28 cellular contexts compared by ENCODE assay signal in genomic region chr4:3777033-3777390, GRCh38. TPM values are rescaled to one million over a fixed set of nuclear protein-coding genes. Genes with fewer than 3 reads are reported as not detected.
"Had no signal": no experiment of that assay in that cellular context is flagged by ENCODE, and none has a peak within 500 bp of the region (broad histone marks: within the 10 kb centered on the region; RNA-seq: fewer than 3 reads in every experiment).

No MANE protein-coding gene starts in this region.

- FAIRE-seq: colon, endometrium, endothelial cell of umbilical vein, frontal cortex had no signal

- ATAC-seq: effector memory CD8-positive, alpha-beta T cell; esophagus mucosa; foreskin keratinocyte; gastrocnemius medialis; gastroesophageal sphincter had no signal

- H3K9me3 ChIP-seq: colonic mucosa, gastrocnemius medialis had no signal

- H3K27ac ChIP-seq: colonic mucosa, coronary artery, dorsolateral prefrontal cortex, epithelial cell of prostate, esophagus muscularis mucosa, esophagus squamous epithelium, foreskin keratinocyte, gastrocnemius medialis, gastroesophageal sphincter had no signal

- H3K36me3 ChIP-seq: colonic mucosa, esophagus muscularis mucosa, esophagus squamous epithelium, gastrocnemius medialis, gastroesophageal sphincter had no signal

- H3K4me1 ChIP-seq: colonic mucosa, esophagus muscularis mucosa, esophagus squamous epithelium, foreskin keratinocyte, gastrocnemius medialis, gastroesophageal sphincter had no signal

- H3K9me3 Mint-ChIP-seq: effector memory CD8-positive, alpha-beta T cell had no signal

- H3K4me3 ChIP-seq: colonic mucosa, coronary artery, dorsolateral prefrontal cortex, esophagus muscularis mucosa, esophagus squamous epithelium, gastrocnemius medialis, gastroesophageal sphincter had no signal

- H3K4me3 Mint-ChIP-seq: dendritic cell treated with granulocyte-macrophage colony-stimulating factor and Interleukin-4, amounts not matched to agents 40 ng/mL and 50 ng/mL, for 4 days; effector memory CD8-positive, alpha-beta T cell; endodermal cell had no signal

- H3K27me3 ChIP-seq: colonic mucosa, foreskin keratinocyte had no signal

- DNase-seq: colonic mucosa; cortex of kidney; dermis blood vessel endothelial cell; dorsolateral prefrontal cortex; effector CD4-positive, alpha-beta T cell; effector CD8-positive, alpha-beta T cell; effector memory CD4-positive, alpha-beta T cell; effector memory CD8-positive, alpha-beta T cell; endodermal cell; erythroblast; esophagus squamous epithelium; foreskin fibroblast; foreskin keratinocyte; foreskin melanocyte; gastrocnemius medialis; glutamatergic neuron; head of caudate nucleus had no signal

- H3K27ac Mint-ChIP-seq: dendritic cell treated with granulocyte-macrophage colony-stimulating factor and Interleukin-4, amounts not matched to agents 40 ng/mL and 50 ng/mL, for 4 days; effector memory CD8-positive, alpha-beta T cell; endodermal cell had no signal

RNA-seq across cellular contexts. Expression of gene ADRA2C, which starts 10.8 kb away (rescaled TPM):
- total RNA-seq: epithelial cell of proximal tubule had no signal
